ENCODE assay signal across 1 cellular context in the genomic region with DNA sequence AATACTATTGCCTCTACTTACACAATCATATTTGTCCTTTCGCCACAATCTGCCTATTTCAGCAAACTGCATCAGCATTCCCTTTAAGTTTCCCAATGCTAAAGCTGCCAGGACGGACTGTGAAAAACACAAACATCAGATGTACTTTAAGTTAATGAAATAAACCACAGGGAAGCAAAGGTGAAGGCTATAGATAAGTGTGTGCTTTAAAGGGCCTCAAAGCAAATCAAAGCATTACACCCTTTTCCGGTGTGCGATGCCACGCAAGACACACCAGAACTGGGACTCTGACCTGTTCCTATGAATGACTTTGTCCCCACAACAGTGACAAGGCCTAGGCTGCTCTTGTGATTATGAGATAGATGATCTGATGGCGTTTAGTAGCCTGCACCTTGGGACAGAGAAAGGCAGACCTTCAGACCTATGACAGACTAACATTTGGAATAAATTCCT.
TF ChIP-seq lines count a peak whose summit lies in the region.

No MANE protein-coding gene starts in this region.

TF ChIP-seq in HepG2, 621 proteins besides CTCF, POLR2A, EP300 and RAD21 (continued from another document):
- no peak for TF ChIP-seq HMGA1 (CRISPR knock-in tag; conservative IDR thresholded peaks at IDR 0.05)
- TF ChIP-seq ETV5 (CRISPR knock-in tag; IDR thresholded peaks at IDR 0.05; ENCODE audit: borderline replicate concordance): peak; percentile 99
- TF ChIP-seq HES4 (CRISPR knock-in tag; IDR thresholded peaks at IDR 0.05; ENCODE audit: borderline replicate concordance): no peak
- TF ChIP-seq CBX2 (IDR thresholded peaks at IDR 0.05; ENCODE audit: low read depth, low read length): no peak
- no peak; the same call in 1 of the 2 replicates for TF ChIP-seq CBX2 (CRISPR knock-in tag; IDR thresholded peaks at IDR 0.05; ENCODE audit: low read depth)
- TF ChIP-seq HNRNPH1 (optimal IDR thresholded peaks at IDR 0.05; ENCODE audit: low read depth, low read length): no peak
- TF ChIP-seq THAP9 (CRISPR knock-in tag; IDR thresholded peaks at IDR 0.05; ENCODE audit: borderline replicate concordance): no peak
- no peak for TF ChIP-seq ARHGAP35 (CRISPR knock-in tag; IDR thresholded peaks at IDR 0.05; ENCODE audit: borderline replicate concordance)
- peak; percentile 99 for TF ChIP-seq NCOA2 (CRISPR knock-in tag; IDR thresholded peaks at IDR 0.05)
- TF ChIP-seq MED13 (CRISPR knock-in tag; IDR thresholded peaks at IDR 0.05): peak; percentile 83; the same call in 1 of the 2 replicates
- no peak for TF ChIP-seq ZNF781 (CRISPR knock-in tag; IDR thresholded peaks at IDR 0.05; ENCODE audit: borderline replicate concordance, not compliant biosample characterization)
- TF ChIP-seq, protein P1, sequence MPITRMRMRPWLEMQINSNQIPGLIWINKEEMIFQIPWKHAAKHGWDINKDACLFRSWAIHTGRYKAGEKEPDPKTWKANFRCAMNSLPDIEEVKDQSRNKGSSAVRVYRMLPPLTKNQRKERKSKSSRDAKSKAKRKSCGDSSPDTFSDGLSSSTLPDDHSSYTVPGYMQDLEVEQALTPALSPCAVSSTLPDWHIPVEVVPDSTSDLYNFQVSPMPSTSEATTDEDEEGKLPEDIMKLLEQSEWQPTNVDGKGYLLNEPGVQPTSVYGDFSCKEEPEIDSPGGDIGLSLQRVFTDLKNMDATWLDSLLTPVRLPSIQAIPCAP (CRISPR knock-in tag; IDR thresholded peaks at IDR 0.05; ENCODE audit: low read depth): no peak
- peak; percentile 92 for TF ChIP-seq ZNF646 (CRISPR knock-in tag; IDR thresholded peaks at IDR 0.05)
- TF ChIP-seq ZSCAN22 (CRISPR knock-in tag; IDR thresholded peaks at IDR 0.05): peak; percentile 91; the same call in 1 of the 2 replicates
- TF ChIP-seq NR1H2 (CRISPR knock-in tag; IDR thresholded peaks at IDR 0.05; ENCODE audit: borderline replicate concordance, low read depth): no peak
- TF ChIP-seq ZNF615 (CRISPR knock-in tag; IDR thresholded peaks at IDR 0.05; ENCODE audit: borderline replicate concordance): no peak
- peak; percentile 95; the same call in 1 of the 2 replicates for TF ChIP-seq MBD4 (IDR thresholded peaks at IDR 0.05; ENCODE audit: borderline replicate concordance, low read length)
- peak in 1 of 2 experiments; percentile 92; a peak in 2 of 4 replicates for TF ChIP-seq KLF16 (CRISPR knock-in tag; IDR thresholded peaks at IDR 0.05)
- no peak for TF ChIP-seq NONO (IDR thresholded peaks at IDR 0.05)
- peak; percentile 84 for TF ChIP-seq NONO (CRISPR knock-in tag; conservative IDR thresholded peaks at IDR 0.05)
- TF ChIP-seq, protein P2, sequence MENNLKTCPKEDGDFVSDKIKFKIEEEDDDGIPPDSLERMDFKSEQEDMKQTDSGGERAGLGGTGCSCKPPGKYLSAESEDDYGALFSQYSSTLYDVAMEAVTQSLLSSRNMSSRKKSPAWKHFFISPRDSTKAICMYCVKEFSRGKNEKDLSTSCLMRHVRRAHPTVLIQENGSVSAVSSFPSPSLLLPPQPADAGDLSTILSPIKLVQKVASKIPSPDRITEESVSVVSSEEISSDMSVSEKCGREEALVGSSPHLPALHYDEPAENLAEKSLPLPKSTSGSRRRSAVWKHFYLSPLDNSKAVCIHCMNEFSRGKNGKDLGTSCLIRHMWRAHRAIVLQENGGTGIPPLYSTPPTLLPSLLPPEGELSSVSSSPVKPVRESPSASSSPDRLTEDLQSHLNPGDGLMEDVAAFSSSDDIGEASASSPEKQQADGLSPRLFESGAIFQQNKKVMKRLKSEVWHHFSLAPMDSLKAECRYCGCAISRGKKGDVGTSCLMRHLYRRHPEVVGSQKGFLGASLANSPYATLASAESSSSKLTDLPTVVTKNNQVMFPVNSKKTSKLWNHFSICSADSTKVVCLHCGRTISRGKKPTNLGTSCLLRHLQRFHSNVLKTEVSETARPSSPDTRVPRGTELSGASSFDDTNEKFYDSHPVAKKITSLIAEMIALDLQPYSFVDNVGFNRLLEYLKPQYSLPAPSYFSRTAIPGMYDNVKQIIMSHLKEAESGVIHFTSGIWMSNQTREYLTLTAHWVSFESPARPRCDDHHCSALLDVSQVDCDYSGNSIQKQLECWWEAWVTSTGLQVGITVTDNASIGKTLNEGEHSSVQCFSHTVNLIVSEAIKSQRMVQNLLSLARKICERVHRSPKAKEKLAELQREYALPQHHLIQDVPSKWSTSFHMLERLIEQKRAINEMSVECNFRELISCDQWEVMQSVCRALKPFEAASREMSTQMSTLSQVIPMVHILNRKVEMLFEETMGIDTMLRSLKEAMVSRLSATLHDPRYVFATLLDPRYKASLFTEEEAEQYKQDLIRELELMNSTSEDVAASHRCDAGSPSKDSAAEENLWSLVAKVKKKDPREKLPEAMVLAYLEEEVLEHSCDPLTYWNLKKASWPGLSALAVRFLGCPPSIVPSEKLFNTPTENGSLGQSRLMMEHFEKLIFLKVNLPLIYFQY (CRISPR knock-in tag; IDR thresholded peaks at IDR 0.05; ENCODE audit: borderline replicate concordance): 0 out of 2 replicates have a peak, but pooled peaks have one; percentile 46
- no peak for TF ChIP-seq ATM (IDR thresholded peaks at IDR 0.05; ENCODE audit: borderline replicate concordance)
- TF ChIP-seq ZNF674 (CRISPR knock-in tag; IDR thresholded peaks at IDR 0.05; ENCODE audit: low read depth): no peak
- TF ChIP-seq RARA (CRISPR knock-in tag; IDR thresholded peaks at IDR 0.05): peak; percentile 92
- peak; percentile 85; the same call in 1 of the 2 replicates for TF ChIP-seq ZBTB34 (CRISPR knock-in tag; IDR thresholded peaks at IDR 0.05)
- TF ChIP-seq ZNF101 (CRISPR knock-in tag; IDR thresholded peaks at IDR 0.05; ENCODE audit: borderline replicate concordance, low read depth): 0 out of 2 replicates have a peak, but pooled peaks have one; percentile 46
- TF ChIP-seq ZNF772 (CRISPR knock-in tag; IDR thresholded peaks at IDR 0.05): peak; percentile 90
- TF ChIP-seq ZNF501 (CRISPR knock-in tag; IDR thresholded peaks at IDR 0.05): peak; percentile 70; the same call in 1 of the 2 replicates
